9 cellular contexts compared by ENCODE assay signal in genomic region chr15:59685737-59686297, GRCh38. TPM values are rescaled to one million over a fixed set of nuclear protein-coding genes. Genes with fewer than 3 reads are reported as not detected.
A peak's percentile ranks its signal among the peaks of the same experiment; 100 is the strongest.
DNase-seq lines count a peak whose midpoint lies in the region; ATAC-seq and TF ChIP-seq lines count a peak whose summit lies in the region.
"Had no signal": no experiment of that assay in that cellular context is flagged by ENCODE, and none has a peak within 500 bp of the region (broad histone marks: within the 10 kb centered on the region; RNA-seq: fewer than 3 reads in every experiment).

No MANE protein-coding gene starts in this region.

- H3K4me1 ChIP-seq in IMR-90 (ENCODE audit: control insufficient read depth, insufficient read depth, low read length), result peaks cover 5% of the 10 kb centered on the region
- H3K4me1 ChIP-seq in adipocyte (ENCODE audit: control insufficient read depth, insufficient read depth, low read length), result peaks cover 34% of the 10 kb centered on the region
- peaks cover 14% of the 10 kb centered on the region for H3K4me1 ChIP-seq in mesodermal cell (ENCODE audit: control insufficient read depth, insufficient read depth, low read length, poor library complexity, severe bottlenecking)

- TF ChIP-seq RAD21 in IMR-90 (IDR thresholded peaks at IDR 0.05; ENCODE audit: low read length), result no peak

- no peak overlapping the region for H2AK9ac ChIP-seq in IMR-90 (replicated peaks; ENCODE audit: low read depth, low read length, poor library complexity)

- ATAC-seq in IMR-90 (ENCODE audit: low read depth) (no peak), HG03025 (IDR thresholded peaks at IDR 0.05; ENCODE audit: low FRiP score, unreplicated experiment) (no peak)

- no peak overlapping the region for H2BK120ac ChIP-seq in IMR-90 (ENCODE audit: low read depth, low read length)

- H3K4me2 ChIP-seq in IMR-90 (ENCODE audit: low read depth, low read length), result peak overlapping the region; percentile 47; the same call in 1 of the 2 replicates

- H4K8ac ChIP-seq in IMR-90 (ENCODE audit: low read depth in 2 of 2, low read length in 2 of 2), result no peak overlapping the region

- CTCF ChIA-PET in IMR-90 (lab: Yijun Ruan, JAX), result interaction anchor here (0.6 kb wide), 1 partner anchor 35 kb away, joined by 3 read pairs; no protein-coding TSS in a partner anchor

- peaks cover 3% of the 10 kb centered on the region for H3K9me1 ChIP-seq in IMR-90 (ENCODE audit: insufficient read depth, low read length)

- H4K91ac ChIP-seq in IMR-90 (ENCODE audit: insufficient read depth, low read depth, low read length), result no peak overlapping the region

- no peak overlapping the region for H2AK5ac ChIP-seq in IMR-90 (ENCODE audit: low read depth, low read length)

- no peak for TF ChIP-seq POLR2A in IMR-90 (IDR thresholded peaks at IDR 0.05; ENCODE audit: low read depth, low read length)

- no peak overlapping the region for H2BK15ac ChIP-seq in IMR-90 (ENCODE audit: low read depth, low read length)

- no peak overlapping the region for H2BK20ac ChIP-seq in IMR-90 (ENCODE audit: low read depth, low read length)

- WGBS in IMR-90 (ENCODE audit: extremely low coverage in 2 of 2, insufficient read length in 1 of 2), 2 experiments, result no CpG with 5 or more reads among the region's 1 CpG
- WGBS in mesodermal cell (ENCODE audit: insufficient coverage in 2 of 2), 2 experiments, result 80% methylated on average over 1 of the region's 1 CpG; no CpG with 5 or more reads in 1 of the 2 experiments

- no peak overlapping the region for H3K4me3 ChIP-seq in IMR-90 (ENCODE audit: insufficient read depth, low read depth, low read length)
- H3K4me3 ChIP-seq in adipocyte (ENCODE audit: low read length), result peak overlapping the region; percentile 5
- H3K4me3 ChIP-seq in mesodermal cell (ENCODE audit: extremely low read depth, insufficient read depth, low read length, poor library complexity, severe bottlenecking), result no peak overlapping the region

- no peak overlapping the region for H3K14ac ChIP-seq in IMR-90 (replicated peaks; ENCODE audit: low read depth, low read length)

- peak overlapping the region; percentile 37 for H2BK5ac ChIP-seq in IMR-90 (ENCODE audit: low read depth, low read length, poor library complexity, severe bottlenecking)

- peaks cover 11% of the 10 kb centered on the region for H3K36me3 ChIP-seq in IMR-90 (ENCODE audit: control insufficient read depth, insufficient read depth, low read length)
- peaks cover 12% of the 10 kb centered on the region for H3K36me3 ChIP-seq in adipocyte (ENCODE audit: control insufficient read depth, insufficient read depth, low read length, severe bottlenecking)
- H3K36me3 ChIP-seq in mesodermal cell (ENCODE audit: control insufficient read depth, insufficient read depth, low read length), result peaks cover 51% of the 10 kb centered on the region

- H2AFZ ChIP-seq in IMR-90 (replicated peaks; ENCODE audit: low read length, poor library complexity), result no peak overlapping the region
- H2AFZ ChIP-seq: parathyroid adenoma had no signal

- H3K27ac ChIP-seq in IMR-90 (ENCODE audit: insufficient read depth, low read length) (peak overlapping the region; percentile 54; the same call in 1 of the 2 replicates), mesodermal cell (ENCODE audit: low read depth, low read length, severe bottlenecking) (peak overlapping the region; percentile 57)
- H3K27ac ChIP-seq: parathyroid adenoma had no signal

- H3K56ac ChIP-seq in IMR-90 (ENCODE audit: extremely low read depth, insufficient read depth, low read length), result no peak overlapping the region

- H3K9me3 ChIP-seq in IMR-90 (ENCODE audit: control insufficient read depth, insufficient read depth, low read length), result no peaks in the 10 kb centered on the region
- no peaks in the 10 kb centered on the region for H3K9me3 ChIP-seq in adipocyte (ENCODE audit: control insufficient read depth, low read length)
- H3K9me3 ChIP-seq in mesodermal cell (ENCODE audit: control insufficient read depth, low read length), result no peaks in the 10 kb centered on the region

- H4K20me1 ChIP-seq in IMR-90 (ENCODE audit: insufficient read depth, low read length), result peaks cover 47% of the 10 kb centered on the region

- POLR2A ChIA-PET in IMR-90 (lab: Charles Lee; ENCODE audit: unreplicated experiment), result no interaction called here

- H3K18ac ChIP-seq in IMR-90 (ENCODE audit: low read depth, low read length), result no peak overlapping the region

- dilution Hi-C loops in IMR-90 (cut with HindIII; ENCODE audit: low sequenced_read_pairs, unreplicated experiment), result no loop called here

- TF ChIP-seq CTCF in IMR-90 (conservative IDR thresholded peaks at IDR 0.05; ENCODE audit: low read depth, low read length), result no peak

- H3K27me3 ChIP-seq in IMR-90 (ENCODE audit: control insufficient read depth, insufficient read depth, low read length) (no peaks in the 10 kb centered on the region), adipocyte (replicated peaks; ENCODE audit: control insufficient read depth, insufficient read depth, low read length) (no peaks in the 10 kb centered on the region)

- BruUV-seq in IMR-90 (replicated peaks; lab: Mats Ljungman, UMichigan), result no TSS peak

- 0 out of 2 replicates have a peak overlapping the region, but pooled peaks have one; percentile 8 for H3K23ac ChIP-seq in IMR-90 (ENCODE audit: low read depth, low read length)

- H3K9ac ChIP-seq in IMR-90 (ENCODE audit: low read depth, low read length) (no peak overlapping the region), adipocyte (ENCODE audit: low read length) (no peak overlapping the region)
- H3K9ac ChIP-seq: parathyroid adenoma had no signal

- H3K4ac ChIP-seq in IMR-90 (ENCODE audit: low read depth, low read length), result no peak overlapping the region

- no peak overlapping the region for H4K5ac ChIP-seq in IMR-90 (ENCODE audit: low read depth, low read length)

- DNase-seq in AG20443 (ENCODE audit: low spot score) (peak; percentile 13), IMR-90 (peak; percentile 38), adipocyte (ENCODE audit: low read depth) (peak; percentile 66), NCI-H446 (lab: John Stamatoyannopoulos, UW) (no peak), NCI-H510A (lab: John Stamatoyannopoulos, UW) (no peak)
- DNase-seq in stimulated activated CD4-positive, alpha-beta T cell treated with anti-CD3 and anti-CD28 coated beads, Interleukin-1b, Interleukin-23, amount 100 ng/mL, for 48 hours, result no peak

- H3K79me1 ChIP-seq in IMR-90 (ENCODE audit: low read depth in 1 of 2, low read length in 2 of 2), result peaks cover 4 to 20% of the 10 kb centered on the region in 2 experiments; a peak in 3 of 4 replicates

- intact Hi-C loops in IMR-90 (cut with micrococcal nuclease), result loop anchor here (10.0 kb wide), 1 partner anchor 789 kb away; the partner anchor contains the start of gene ICE2

- in situ Hi-C loops in IMR-90 (cut with MboI; ENCODE audit: low sequenced_read_pairs), result loop anchor here (25.0 kb wide), 1 partner anchor 751 kb away; no protein-coding TSS in a partner anchor

TF ChIP-seq in IMR-90, 13 proteins besides CTCF, POLR2A, EP300 and RAD21:
- TF ChIP-seq USF2 (IDR thresholded peaks at IDR 0.05; ENCODE audit: low read depth, low read length), result no peak
- no peak for TF ChIP-seq FOS (IDR thresholded peaks at IDR 0.05; ENCODE audit: low read depth, low read length)
- TF ChIP-seq MAFK (IDR thresholded peaks at IDR 0.05; ENCODE audit: low read depth, low read length), result peak; percentile 51
- TF ChIP-seq RFX5 (IDR thresholded peaks at IDR 0.05; ENCODE audit: low read depth, low read length), result no peak

RNA-seq across cellular contexts. Expression of gene BNIP2, which starts 3.3 kb away (rescaled TPM):
- 47.3 and 108 TPM in 2 replicates for total RNA-seq in IMR-90 (2012; rRNA removed)
- 36.9 and 42.2 TPM in 2 replicates for polyA plus RNA-seq in IMR-90 (2012; rRNA removed)
- 35.8 and 45.0 TPM in 2 replicates for polyA plus RNA-seq in IMR-90 (2012; cell fraction: cytosol; rRNA removed)
- 18.1 and 25.5 TPM in 2 replicates for polyA plus RNA-seq in IMR-90 (2012; cell fraction: nucleus; rRNA removed; ENCODE audit: low replicate concordance)
- 38.4 TPM for polyA plus RNA-seq in mesodermal cell (2013, experiment 1 of 2)
- 42.2 TPM for polyA plus RNA-seq in mesodermal cell (2013, experiment 2 of 2)

RNA-seq across cellular contexts. Expression of gene GTF2A2, which starts 28.5 kb away (rescaled TPM):
- total RNA-seq in IMR-90 (2012; rRNA removed), result 10.2 and 23.6 TPM in 2 replicates
- polyA plus RNA-seq in IMR-90 (2012; rRNA removed), result 23.4 and 29.9 TPM in 2 replicates
- polyA plus RNA-seq in IMR-90 (2012; cell fraction: cytosol; rRNA removed), result 88.2 and 185 TPM in 2 replicates
- 39.0 and 50.0 TPM in 2 replicates for polyA plus RNA-seq in IMR-90 (2012; cell fraction: nucleus; rRNA removed; ENCODE audit: low replicate concordance)
- 115 TPM for polyA plus RNA-seq in mesodermal cell (2013, experiment 1 of 2)
- polyA plus RNA-seq in mesodermal cell (2013, experiment 2 of 2), result 141 TPM

Comparison
In these comparisons a context has a peak if more than half of its experiments do, and no peak if none do; other contexts are left out.
1. DNase-seq: peak in AG20443 (single experiment), IMR-90 (single experiment) and adipocyte (single experiment); none in NCI-H446 (0 of 2), stimulated activated CD4-positive, alpha-beta T cell treated with anti-CD3 and anti-CD28 coated beads, Interleukin-1b, Interleukin-23, amount 100 ng/mL, for 48 hours (single experiment) and NCI-H510A (single experiment).